Comparison of ENCODE assay signal across 8 cellular contexts in genomic region chr2:207761426-207761825, GRCh38. TPM values are rescaled to one million over a fixed set of nuclear protein-coding genes. Genes with fewer than 3 reads are reported as not detected.
A peak's percentile ranks its signal among the peaks of the same experiment; 100 is the strongest.
DNase-seq lines count a peak whose midpoint lies in the region; ATAC-seq, FAIRE-seq and TF ChIP-seq lines count a peak whose summit lies in the region.
"Not testable (repeated sequence)": the region's sequence is repeated elsewhere in the genome, so short reads cannot be mapped to it uniquely, and the experiment has no call there.

No MANE protein-coding gene starts in this region.

- WGBS in endodermal cell (ENCODE audit: insufficient coverage in 1 of 2, insufficient read length in 1 of 2), 2 experiments, result 77 to 100% methylated on average over 2 to 3 of the region's 3 CpGs
- 58% methylated on average over 3 of the region's 3 CpGs for WGBS in liver
- WGBS in small intestine, 3 donors, result 58 to 85% (median 63%) methylated on average over 3 of the region's 3 CpGs

- H3K9me2 ChIP-seq in GM23338 (ENCODE audit: insufficient read depth), result not testable (repeated sequence)

- H3K4me3 Mint-ChIP-seq in GM23338; neural progenitor cell; osteocyte (ENCODE audit: unreplicated experiment): not testable (repeated sequence)
- peak overlapping the region; percentile 97 for H3K4me3 Mint-ChIP-seq in endodermal cell

- peaks cover 10% of the 10 kb centered on the region for H3K27me3 Mint-ChIP-seq in GM23338 (ENCODE audit: insufficient read depth, low read depth, poor library complexity)
- H3K27me3 Mint-ChIP-seq in endodermal cell (ENCODE audit: insufficient read depth), result not testable (repeated sequence)
- peaks cover 19% of the 10 kb centered on the region for H3K27me3 Mint-ChIP-seq in neural progenitor cell (ENCODE audit: insufficient read depth, low read depth)
- peaks cover 16% of the 10 kb centered on the region for H3K27me3 Mint-ChIP-seq in osteocyte (ENCODE audit: unreplicated experiment)

- peak overlapping the region; percentile 95 for H3K9ac ChIP-seq in endodermal cell (ENCODE audit: extremely low read depth, low read length, poor library complexity, severe bottlenecking)
- not testable (repeated sequence) for H3K9ac ChIP-seq in liver (ENCODE audit: low read depth in 1 of 2, low read length in 2 of 2); neural progenitor cell

- not testable (repeated sequence) for H3K9me3 Mint-ChIP-seq in GM23338; endodermal cell; neural progenitor cell; osteocyte (ENCODE audit: unreplicated experiment)

- ATAC-seq in GM23338, result not testable (repeated sequence)
- ATAC-seq in left lobe of liver, result peak; percentile 44

- TF ChIP-seq CTCF in GM23338 (conservative IDR thresholded peaks at IDR 0.05; ENCODE audit: low read depth in 2 of 2); endodermal cell (conservative IDR thresholded peaks at IDR 0.05); liver (IDR thresholded peaks at IDR 0.05; ENCODE audit: low read depth, low read length, missing input control); neural progenitor cell (IDR thresholded peaks at IDR 0.05); osteocyte (IDR thresholded peaks at IDR 0.05): not testable (repeated sequence)

- H3K4me2 ChIP-seq in GM23338, result 0 out of 2 replicates have a peak overlapping the region, but pooled peaks have one; percentile 41
- H3K4me2 ChIP-seq in neural progenitor cell, result peak overlapping the region; percentile 100

- H2AFZ ChIP-seq in GM23338; neural progenitor cell (replicated peaks): not testable (repeated sequence)

- H4K20me1 ChIP-seq in GM23338 (replicated peaks; ENCODE audit: insufficient read depth) (peaks cover 48% of the 10 kb centered on the region), neural progenitor cell (ENCODE audit: low read depth) (peaks cover 100% of the 10 kb centered on the region)

- not testable (repeated sequence) for FAIRE-seq in small intestine (lab: Jason Lieb, UNC)

- H3K36me3 Mint-ChIP-seq in GM23338 (ENCODE audit: low read depth) (peaks cover 36% of the 10 kb centered on the region), endodermal cell (ENCODE audit: low read depth) (peaks cover 77% of the 10 kb centered on the region)
- not testable (repeated sequence) for H3K36me3 Mint-ChIP-seq in neural progenitor cell; osteocyte (ENCODE audit: unreplicated experiment)

- H3F3A ChIP-seq in GM23338 (replicated peaks; ENCODE audit: low read depth), result peaks cover 20% of the 10 kb centered on the region
- H3F3A ChIP-seq in neural progenitor cell (ENCODE audit: low read depth), result peaks cover 98% of the 10 kb centered on the region

- H3K79me2 ChIP-seq in GM23338 (replicated peaks; ENCODE audit: insufficient read depth) (peaks cover 69% of the 10 kb centered on the region), neural progenitor cell (ENCODE audit: low read depth) (peaks cover 96% of the 10 kb centered on the region)

- H3K4me1 Mint-ChIP-seq in GM23338, result peaks cover 57% of the 10 kb centered on the region
- peaks cover 32% of the 10 kb centered on the region for H3K4me1 Mint-ChIP-seq in endodermal cell
- H3K4me1 Mint-ChIP-seq in neural progenitor cell, result peaks cover 30% of the 10 kb centered on the region
- not testable (repeated sequence) for H3K4me1 Mint-ChIP-seq in osteocyte (ENCODE audit: unreplicated experiment)

- H3K27ac ChIP-seq in GM23338 (ENCODE audit: low read depth), result 0 out of 2 replicates have a peak overlapping the region, but pooled peaks have one; percentile 14
- H3K27ac ChIP-seq in endodermal cell (ENCODE audit: low read depth, low read length); liver (ENCODE audit: low read depth in 1 of 2, low read length in 2 of 2); small intestine (ENCODE audit: low read depth in 1 of 2, low read length in 1 of 2): not testable (repeated sequence)
- peak overlapping the region; percentile 88 for H3K27ac ChIP-seq in neural progenitor cell

- H3K4me1 ChIP-seq in GM23338 (ENCODE audit: insufficient read depth) (peaks cover 45% of the 10 kb centered on the region), liver (ENCODE audit: control insufficient read depth in 4 of 4, insufficient read depth in 4 of 4, low read length in 3 of 4) (peaks cover 3 to 39% (median 32%) of the 10 kb centered on the region in 4 donors), neural progenitor cell (peaks cover 46% of the 10 kb centered on the region)
- H3K4me1 ChIP-seq in endodermal cell (ENCODE audit: control insufficient read depth, insufficient read depth, low read length); small intestine (ENCODE audit: control insufficient read depth in 2 of 2, insufficient read depth in 1 of 2, low read depth in 1 of 2, low read length in 1 of 2): not testable (repeated sequence)

- not testable (repeated sequence) for H3K27me3 ChIP-seq in GM23338 (ENCODE audit: insufficient read depth); endodermal cell (ENCODE audit: control insufficient read depth, insufficient read depth, low read length, poor library complexity, severe bottlenecking); liver (ENCODE audit: control insufficient read depth in 4 of 4, insufficient read depth in 4 of 4, low read length in 3 of 4); neural progenitor cell; small intestine (ENCODE audit: control insufficient read depth in 2 of 2, insufficient read depth in 2 of 2, low read length in 2 of 2)

- TF ChIP-seq RAD21 in liver (IDR thresholded peaks at IDR 0.05), result peak in 1 of 2 donors; percentile 30

- H3K4me3 ChIP-seq in GM23338; liver (ENCODE audit: low read depth in 1 of 3, low read length in 3 of 3); small intestine (ENCODE audit: low read depth in 1 of 2, low read length in 2 of 2): not testable (repeated sequence)
- H3K4me3 ChIP-seq in endodermal cell (ENCODE audit: low read length), result peak overlapping the region; percentile 95
- peak overlapping the region; percentile 100 for H3K4me3 ChIP-seq in neural progenitor cell

- not testable (repeated sequence) for DNase-seq in GM23338 (ENCODE audit: low spot score); endodermal cell; left lobe of liver (ENCODE audit: low spot score); neural progenitor cell (ENCODE audit: low spot score)
- DNase-seq in NCI-H82 (lab: John Stamatoyannopoulos, UW) (peak; percentile 18), osteocyte (ENCODE audit: extremely low spot score, unreplicated experiment) (peak; percentile 32), small intestine (peak; percentile 67)

- not testable (repeated sequence) for H3K27ac Mint-ChIP-seq in GM23338; neural progenitor cell; osteocyte (ENCODE audit: unreplicated experiment)
- peak overlapping the region; percentile 88 for H3K27ac Mint-ChIP-seq in endodermal cell

- peaks cover 35% of the 10 kb centered on the region; the same call in 1 of the 2 replicates for H3K36me3 ChIP-seq in GM23338 (ENCODE audit: insufficient read depth)
- peaks cover 85% of the 10 kb centered on the region for H3K36me3 ChIP-seq in endodermal cell (ENCODE audit: control insufficient read depth, insufficient read depth, low read length)
- H3K36me3 ChIP-seq in liver (ENCODE audit: control insufficient read depth in 4 of 4, insufficient read depth in 3 of 4, low read depth in 1 of 4, low read length in 3 of 4), result peaks cover 2 to 16% (median 9%) of the 10 kb centered on the region in 4 donors
- H3K36me3 ChIP-seq in neural progenitor cell, result peaks cover 31% of the 10 kb centered on the region
- H3K36me3 ChIP-seq in small intestine (ENCODE audit: control insufficient read depth in 2 of 2, insufficient read depth in 2 of 2, low read length in 2 of 2), result peaks cover 4 to 14% of the 10 kb centered on the region in 2 donors

- H3K9me3 ChIP-seq in endodermal cell (ENCODE audit: control insufficient read depth, low read length); liver (ENCODE audit: control insufficient read depth in 4 of 4, low read length in 3 of 4); neural progenitor cell (ENCODE audit: low read depth); small intestine (ENCODE audit: control insufficient read depth, low read depth): not testable (repeated sequence)

TF ChIP-seq in liver, 16 proteins besides CTCF, POLR2A, EP300 and RAD21:
- TF ChIP-seq HNF4A (conservative IDR thresholded peaks at IDR 0.05), result peak; percentile 65 to 68

RNA-seq across cellular contexts. Expression of gene FZD5, which starts 8.3 kb away (rescaled TPM):
- total RNA-seq in GM23338 (2014; rRNA removed; shearing (Covaris generic)), result 80.5 and 94.8 TPM in 2 replicates
- polyA plus RNA-seq in GM23338 (2016; fragmentation: Nextera tagmentation; extraction: Ambion mirVana), result 28.1 and 32.3 TPM in 2 replicates
- 1,000 to 10,000 TPM; 1,055 to 1,188 TPM for total RNA-seq in endodermal cell
- 95.5 TPM for polyA plus RNA-seq in endodermal cell (2013, experiment 1 of 2)
- polyA plus RNA-seq in endodermal cell (2013, experiment 2 of 2), result 122 TPM
- total RNA-seq in left lobe of liver, result 32.9 TPM
- total RNA-seq in liver, result 10 to 100 TPM; 31.0 to 31.1 TPM
- polyA plus RNA-seq in liver, result 10 to 100 TPM; 14.7 to 23.1 TPM
- 178 and 240 TPM in 2 replicates for total RNA-seq in neural progenitor cell (ENCODE audit: low replicate concordance)
- 1.8 and 2.1 TPM in 2 replicates for total RNA-seq in osteocyte
- polyA plus RNA-seq in small intestine, result 10 to 100 TPM in 2 of 3 donors, 1 to 10 TPM in 1; 8.7 to 18.5 (median 10.3) TPM

RNA-seq across cellular contexts. Expression of gene CCNYL1, which starts 50.0 kb away (rescaled TPM):
- total RNA-seq in GM23338 (2014; rRNA removed; shearing (Covaris generic)), result 32.1 and 35.1 TPM in 2 replicates
- 19.6 and 20.8 TPM in 2 replicates for polyA plus RNA-seq in GM23338 (2016; fragmentation: Nextera tagmentation; extraction: Ambion mirVana)
- total RNA-seq in endodermal cell, result 10 to 100 TPM; 19.8 to 22.4 TPM
- polyA plus RNA-seq in endodermal cell (2013, experiment 1 of 2), result 26.6 TPM
- 31.3 TPM for polyA plus RNA-seq in endodermal cell (2013, experiment 2 of 2)
- total RNA-seq in left lobe of liver, result 9.2 TPM
- total RNA-seq in liver, result 1 to 10 TPM; 7.6 to 8.8 TPM
- 1 to 10 TPM; 5.8 to 9.3 TPM for polyA plus RNA-seq in liver
- total RNA-seq in neural progenitor cell (ENCODE audit: low replicate concordance), result 15.0 and 22.0 TPM in 2 replicates
- 16.0 and 16.8 TPM in 2 replicates for total RNA-seq in osteocyte
- polyA plus RNA-seq in small intestine, result 10 to 100 TPM in 2 of 3 donors, 1 to 10 TPM in 1; 8.2 to 15.2 (median 15.1) TPM

Comparison
In these comparisons a context has a peak if more than half of its experiments do, and no peak if none do; other contexts are left out.
1. RNA of gene FZD5, which starts 8.3 kb away (total RNA-seq): 1,055 to 1,188 TPM in endodermal cell, 178 to 240 TPM in neural progenitor cell, 80.5 to 94.8 TPM in GM23338, 32.9 TPM in left lobe of liver (single experiment) and 31.0 to 31.1 TPM in liver; 1.8 to 2.1 TPM in osteocyte; every median in the first group is over 10 times any median in the second.